ENCODE assay signal across 1 cellular context in genomic region chr11:126231725-126232459, GRCh38.
TF ChIP-seq lines count a peak whose summit lies in the region.

No MANE protein-coding gene starts in this region.

TF ChIP-seq in WTC11, 78 proteins besides CTCF, POLR2A, EP300 and RAD21 (continued from another document):
- TF ChIP-seq, protein P1, sequence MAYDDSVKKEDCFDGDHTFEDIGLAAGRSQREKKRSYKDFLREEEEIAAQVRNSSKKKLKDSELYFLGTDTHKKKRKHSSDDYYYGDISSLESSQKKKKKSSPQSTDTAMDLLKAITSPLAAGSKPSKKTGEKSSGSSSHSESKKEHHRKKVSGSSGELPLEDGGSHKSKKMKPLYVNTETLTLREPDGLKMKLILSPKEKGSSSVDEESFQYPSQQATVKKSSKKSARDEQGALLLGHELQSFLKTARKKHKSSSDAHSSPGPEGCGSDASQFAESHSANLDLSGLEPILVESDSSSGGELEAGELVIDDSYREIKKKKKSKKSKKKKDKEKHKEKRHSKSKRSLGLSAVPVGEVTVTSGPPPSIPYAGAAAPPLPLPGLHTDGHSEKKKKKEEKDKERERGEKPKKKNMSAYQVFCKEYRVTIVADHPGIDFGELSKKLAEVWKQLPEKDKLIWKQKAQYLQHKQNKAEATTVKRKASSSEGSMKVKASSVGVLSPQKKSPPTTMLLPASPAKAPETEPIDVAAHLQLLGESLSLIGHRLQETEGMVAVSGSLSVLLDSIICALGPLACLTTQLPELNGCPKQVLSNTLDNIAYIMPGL (CRISPR knock-in tag; IDR thresholded peaks at IDR 0.05): no peak
- TF ChIP-seq, protein P2, sequence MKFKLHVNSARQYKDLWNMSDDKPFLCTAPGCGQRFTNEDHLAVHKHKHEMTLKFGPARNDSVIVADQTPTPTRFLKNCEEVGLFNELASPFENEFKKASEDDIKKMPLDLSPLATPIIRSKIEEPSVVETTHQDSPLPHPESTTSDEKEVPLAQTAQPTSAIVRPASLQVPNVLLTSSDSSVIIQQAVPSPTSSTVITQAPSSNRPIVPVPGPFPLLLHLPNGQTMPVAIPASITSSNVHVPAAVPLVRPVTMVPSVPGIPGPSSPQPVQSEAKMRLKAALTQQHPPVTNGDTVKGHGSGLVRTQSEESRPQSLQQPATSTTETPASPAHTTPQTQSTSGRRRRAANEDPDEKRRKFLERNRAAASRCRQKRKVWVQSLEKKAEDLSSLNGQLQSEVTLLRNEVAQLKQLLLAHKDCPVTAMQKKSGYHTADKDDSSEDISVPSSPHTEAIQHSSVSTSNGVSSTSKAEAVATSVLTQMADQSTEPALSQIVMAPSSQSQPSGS (CRISPR knock-in tag; IDR thresholded peaks at IDR 0.05; ENCODE audit: borderline replicate concordance, low read depth): no peak
- no peak for TF ChIP-seq ZNF671 (CRISPR knock-in tag; IDR thresholded peaks at IDR 0.05)
